ENCODE assay signal across 11 cellular contexts in genomic region chr16:69831212-69832123, GRCh38.
DNase-seq lines count a peak whose midpoint lies in the region; ATAC-seq and TF ChIP-seq lines count a peak whose summit lies in the region.
"Had no signal": no experiment of that assay in that cellular context is flagged by ENCODE, and none has a peak within 500 bp of the region (broad histone marks: within the 10 kb centered on the region; RNA-seq: fewer than 3 reads in every experiment).

No MANE protein-coding gene starts in this region.

- peaks cover 4% of the 10 kb centered on the region for H3K4me1 Mint-ChIP-seq in activated T-helper 17 cell treated with anti-CD3 and anti-CD28 coated beads, Interleukin-2, amount 50 U/mL, for 72 hours
- H3K4me1 Mint-ChIP-seq in stimulated activated effector memory CD8-positive, alpha-beta T cell treated with anti-CD3 and anti-CD28 coated beads, Interleukin-12 subunit alpha, Interleukin-12 subunit beta, amount 100 ng/mL, for 72 hours, result peaks cover 24% of the 10 kb centered on the region

- H3K27ac Mint-ChIP-seq in activated T-helper 17 cell treated with anti-CD3 and anti-CD28 coated beads, Interleukin-2, amount 50 U/mL, for 72 hours, result peak overlapping the region; percentile 58
- H3K27ac Mint-ChIP-seq in stimulated activated effector memory CD8-positive, alpha-beta T cell treated with anti-CD3 and anti-CD28 coated beads, Interleukin-12 subunit alpha, Interleukin-12 subunit beta, amount 100 ng/mL, for 72 hours, result peak overlapping the region; percentile 71

- no peak overlapping the region for H3K4me3 Mint-ChIP-seq in activated T-helper 17 cell treated with anti-CD3 and anti-CD28 coated beads, Interleukin-2, amount 50 U/mL, for 72 hours
- no peak overlapping the region for H3K4me3 Mint-ChIP-seq in stimulated activated effector memory CD8-positive, alpha-beta T cell treated with anti-CD3 and anti-CD28 coated beads, Interleukin-12 subunit alpha, Interleukin-12 subunit beta, amount 100 ng/mL, for 72 hours

- H3K36me3 Mint-ChIP-seq in activated T-helper 17 cell treated with anti-CD3 and anti-CD28 coated beads, Interleukin-2, amount 50 U/mL, for 72 hours (ENCODE audit: low read depth), result peaks cover 50% of the 10 kb centered on the region
- peaks cover 11% of the 10 kb centered on the region for H3K36me3 Mint-ChIP-seq in stimulated activated effector memory CD8-positive, alpha-beta T cell treated with anti-CD3 and anti-CD28 coated beads, Interleukin-12 subunit alpha, Interleukin-12 subunit beta, amount 100 ng/mL, for 72 hours

- ATAC-seq in activated T-helper 17 cell treated with anti-CD3 and anti-CD28 coated beads, Interleukin-2, amount 50 U/mL, for 72 hours (replicated peaks), result no peak
- ATAC-seq in stimulated activated effector memory CD8-positive, alpha-beta T cell treated with anti-CD3 and anti-CD28 coated beads, Interleukin-12 subunit alpha, Interleukin-12 subunit beta, amount 100 ng/mL, for 72 hours, result no peak
- no peak for ATAC-seq in HG03469 (IDR thresholded peaks at IDR 0.05; ENCODE audit: unreplicated experiment)
- ATAC-seq in HG03045 (IDR thresholded peaks at IDR 0.05; ENCODE audit: unreplicated experiment), result no peak

- no peak overlapping the region for H3K4me3 ChIP-seq in foreskin fibroblast (ENCODE audit: low read depth in 1 of 2, low read length in 2 of 2)

- no peak for TF ChIP-seq CTCF in foreskin fibroblast (IDR thresholded peaks at IDR 0.05; ENCODE audit: low read depth, low read length)

- no peaks in the 10 kb centered on the region for H3K27me3 Mint-ChIP-seq in activated T-helper 17 cell treated with anti-CD3 and anti-CD28 coated beads, Interleukin-2, amount 50 U/mL, for 72 hours

- DNase-seq in DMS53 (lab: John Stamatoyannopoulos, UW) (peak; percentile 49), foreskin fibroblast (peak; percentile 21 to 55), hypothalamus (lab: John Stamatoyannopoulos, UW) (no peak)
- DNase-seq in stimulated activated effector memory CD8-positive, alpha-beta T cell treated with anti-CD3 and anti-CD28 coated beads, Interleukin-12 subunit alpha, Interleukin-12 subunit beta, amount 100 ng/mL, for 72 hours (ENCODE audit: low spot score in 2 of 2), result no peak
- DNase-seq in activated T-cell treated with anti-CD3 and anti-CD28 coated beads, Interleukin-2, amount 50 U/mL, for 48 hours, result no peak
- DNase-seq: central memory CD4-positive, alpha-beta T cell; NCI-H69; stimulated activated CD4-positive, alpha-beta T cell treated with anti-CD3 and anti-CD28 coated beads, Interleukin-4, amount 100 ng/mL, for 1 hour had no signal

- H3K9me3 Mint-ChIP-seq in activated T-helper 17 cell treated with anti-CD3 and anti-CD28 coated beads, Interleukin-2, amount 50 U/mL, for 72 hours, result no peaks in the 10 kb centered on the region
- no peaks in the 10 kb centered on the region for H3K9me3 Mint-ChIP-seq in stimulated activated effector memory CD8-positive, alpha-beta T cell treated with anti-CD3 and anti-CD28 coated beads, Interleukin-12 subunit alpha, Interleukin-12 subunit beta, amount 100 ng/mL, for 72 hours

Comparison
In these comparisons a context has a peak if more than half of its experiments do, and no peak if none do; other contexts are left out.
1. DNase-seq: peak in DMS53 (single experiment) and foreskin fibroblast (2 of 2); none in stimulated activated effector memory CD8-positive, alpha-beta T cell treated with anti-CD3 and anti-CD28 coated beads, Interleukin-12 subunit alpha, Interleukin-12 subunit beta, amount 100 ng/mL, for 72 hours (0 of 2), hypothalamus (0 of 51) and activated T-cell treated with anti-CD3 and anti-CD28 coated beads, Interleukin-2, amount 50 U/mL, for 48 hours (0 of 2).